ENCODE assay signal across 2 cellular contexts in the genomic region with DNA sequence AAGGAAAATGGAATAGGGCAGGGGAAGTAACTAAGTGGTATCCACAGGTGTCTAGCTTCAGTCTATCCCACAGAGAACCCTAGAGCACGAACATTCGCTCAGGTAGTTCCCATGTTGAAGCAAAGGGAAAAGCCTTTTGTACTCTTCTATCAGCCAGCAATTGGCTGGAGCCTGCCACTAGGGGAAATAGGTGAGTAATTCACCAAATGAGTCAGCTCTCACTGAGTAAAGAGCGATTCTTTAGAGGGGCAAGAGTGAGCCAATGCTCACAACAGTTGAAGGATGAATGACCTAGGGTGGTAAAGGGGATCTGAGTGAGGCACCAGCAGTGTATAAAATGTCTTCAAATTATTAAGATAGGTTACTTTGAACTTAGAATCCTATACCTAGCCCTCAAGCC.
TF ChIP-seq lines count a peak whose summit lies in the region.

No MANE protein-coding gene starts in this region.

TF ChIP-seq in HepG2, 621 proteins besides CTCF, POLR2A, EP300 and RAD21 (continued from another document):
- TF ChIP-seq, protein P1, sequence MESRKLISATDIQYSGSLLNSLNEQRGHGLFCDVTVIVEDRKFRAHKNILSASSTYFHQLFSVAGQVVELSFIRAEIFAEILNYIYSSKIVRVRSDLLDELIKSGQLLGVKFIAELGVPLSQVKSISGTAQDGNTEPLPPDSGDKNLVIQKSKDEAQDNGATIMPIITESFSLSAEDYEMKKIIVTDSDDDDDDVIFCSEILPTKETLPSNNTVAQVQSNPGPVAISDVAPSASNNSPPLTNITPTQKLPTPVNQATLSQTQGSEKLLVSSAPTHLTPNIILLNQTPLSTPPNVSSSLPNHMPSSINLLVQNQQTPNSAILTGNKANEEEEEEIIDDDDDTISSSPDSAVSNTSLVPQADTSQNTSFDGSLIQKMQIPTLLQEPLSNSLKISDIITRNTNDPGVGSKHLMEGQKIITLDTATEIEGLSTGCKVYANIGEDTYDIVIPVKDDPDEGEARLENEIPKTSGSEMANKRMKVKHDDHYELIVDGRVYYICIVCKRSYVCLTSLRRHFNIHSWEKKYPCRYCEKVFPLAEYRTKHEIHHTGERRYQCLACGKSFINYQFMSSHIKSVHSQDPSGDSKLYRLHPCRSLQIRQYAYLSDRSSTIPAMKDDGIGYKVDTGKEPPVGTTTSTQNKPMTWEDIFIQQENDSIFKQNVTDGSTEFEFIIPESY (CRISPR knock-in tag; IDR thresholded peaks at IDR 0.05): no peak
- no peak for TF ChIP-seq ERF (CRISPR knock-in tag; IDR thresholded peaks at IDR 0.05)
- TF ChIP-seq NFKB2 (CRISPR knock-in tag; IDR thresholded peaks at IDR 0.05; ENCODE audit: borderline replicate concordance): no peak

TF ChIP-seq in WTC11, 78 proteins besides CTCF, POLR2A, EP300 and RAD21 (continued from another document):
- TF ChIP-seq, protein P2, sequence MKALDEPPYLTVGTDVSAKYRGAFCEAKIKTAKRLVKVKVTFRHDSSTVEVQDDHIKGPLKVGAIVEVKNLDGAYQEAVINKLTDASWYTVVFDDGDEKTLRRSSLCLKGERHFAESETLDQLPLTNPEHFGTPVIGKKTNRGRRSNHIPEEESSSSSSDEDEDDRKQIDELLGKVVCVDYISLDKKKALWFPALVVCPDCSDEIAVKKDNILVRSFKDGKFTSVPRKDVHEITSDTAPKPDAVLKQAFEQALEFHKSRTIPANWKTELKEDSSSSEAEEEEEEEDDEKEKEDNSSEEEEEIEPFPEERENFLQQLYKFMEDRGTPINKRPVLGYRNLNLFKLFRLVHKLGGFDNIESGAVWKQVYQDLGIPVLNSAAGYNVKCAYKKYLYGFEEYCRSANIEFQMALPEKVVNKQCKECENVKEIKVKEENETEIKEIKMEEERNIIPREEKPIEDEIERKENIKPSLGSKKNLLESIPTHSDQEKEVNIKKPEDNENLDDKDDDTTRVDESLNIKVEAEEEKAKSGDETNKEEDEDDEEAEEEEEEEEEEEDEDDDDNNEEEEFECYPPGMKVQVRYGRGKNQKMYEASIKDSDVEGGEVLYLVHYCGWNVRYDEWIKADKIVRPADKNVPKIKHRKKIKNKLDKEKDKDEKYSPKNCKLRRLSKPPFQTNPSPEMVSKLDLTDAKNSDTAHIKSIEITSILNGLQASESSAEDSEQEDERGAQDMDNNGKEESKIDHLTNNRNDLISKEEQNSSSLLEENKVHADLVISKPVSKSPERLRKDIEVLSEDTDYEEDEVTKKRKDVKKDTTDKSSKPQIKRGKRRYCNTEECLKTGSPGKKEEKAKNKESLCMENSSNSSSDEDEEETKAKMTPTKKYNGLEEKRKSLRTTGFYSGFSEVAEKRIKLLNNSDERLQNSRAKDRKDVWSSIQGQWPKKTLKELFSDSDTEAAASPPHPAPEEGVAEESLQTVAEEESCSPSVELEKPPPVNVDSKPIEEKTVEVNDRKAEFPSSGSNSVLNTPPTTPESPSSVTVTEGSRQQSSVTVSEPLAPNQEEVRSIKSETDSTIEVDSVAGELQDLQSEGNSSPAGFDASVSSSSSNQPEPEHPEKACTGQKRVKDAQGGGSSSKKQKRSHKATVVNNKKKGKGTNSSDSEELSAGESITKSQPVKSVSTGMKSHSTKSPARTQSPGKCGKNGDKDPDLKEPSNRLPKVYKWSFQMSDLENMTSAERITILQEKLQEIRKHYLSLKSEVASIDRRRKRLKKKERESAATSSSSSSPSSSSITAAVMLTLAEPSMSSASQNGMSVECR (CRISPR knock-in tag; IDR thresholded peaks at IDR 0.05; ENCODE audit: borderline replicate concordance): no peak
- TF ChIP-seq ZNF121 (CRISPR knock-in tag; IDR thresholded peaks at IDR 0.05) (no peak), ZNF671 (CRISPR knock-in tag; IDR thresholded peaks at IDR 0.05) (no peak), OVOL2 (CRISPR knock-in tag; IDR thresholded peaks at IDR 0.05; ENCODE audit: borderline replicate concordance) (no peak), ATF1 (CRISPR knock-in tag; IDR thresholded peaks at IDR 0.05) (no peak)
- TF ChIP-seq, protein P3, sequence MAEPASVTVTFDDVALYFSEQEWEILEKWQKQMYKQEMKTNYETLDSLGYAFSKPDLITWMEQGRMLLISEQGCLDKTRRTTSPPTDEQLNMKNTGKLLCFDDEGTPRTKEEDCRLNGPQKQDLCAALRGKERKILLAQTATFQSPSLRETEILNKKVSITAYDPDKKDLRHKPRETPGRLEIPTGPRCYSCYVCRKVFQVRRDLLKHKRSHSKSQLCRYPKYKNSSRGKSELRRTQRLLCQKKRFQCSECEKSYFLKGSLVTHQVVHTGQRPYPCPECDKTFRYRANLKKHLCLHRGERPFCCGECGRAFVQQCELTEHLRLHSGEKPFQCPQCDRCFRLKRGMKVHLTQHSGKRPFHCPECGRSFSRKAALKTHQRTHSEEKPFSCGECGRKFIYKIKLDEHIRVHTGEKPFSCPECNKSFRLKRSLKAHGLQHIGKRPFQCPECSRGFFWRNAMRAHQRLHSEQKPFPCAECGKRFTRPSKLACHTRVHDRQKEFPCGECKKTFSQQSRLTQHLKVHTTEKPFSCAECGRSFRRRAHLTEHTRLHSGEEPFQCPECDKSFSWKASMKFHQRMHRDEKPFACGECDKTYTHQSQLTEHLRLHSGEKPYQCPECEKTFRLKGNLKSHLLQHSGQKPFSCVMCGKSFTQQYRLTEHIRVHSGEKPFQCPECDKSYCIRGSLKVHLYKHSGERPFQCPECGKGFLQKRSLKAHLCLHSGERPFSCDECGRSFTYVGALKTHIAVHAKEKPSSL (CRISPR knock-in tag; conservative IDR thresholded peaks at IDR 0.05): no peak
